In genomic region chr1:3539707-3540425, GRCh38 we compare ENCODE assay signal across 10 cellular contexts.
DNase-seq lines count a peak whose midpoint lies in the region; ATAC-seq, FAIRE-seq and TF ChIP-seq lines count a peak whose summit lies in the region.
"Had no signal": no experiment of that assay in that cellular context is flagged by ENCODE, and none has a peak within 500 bp of the region (broad histone marks: within the 10 kb centered on the region; RNA-seq: fewer than 3 reads in every experiment).

No MANE protein-coding gene starts in this region.

- TF ChIP-seq CTCF in endothelial cell of umbilical vein (IDR thresholded peaks at IDR 0.05; ENCODE audit: extremely low read depth in 1 of 2, insufficient read depth in 1 of 2, low read depth in 1 of 2, low read length in 2 of 2) (no peak), upper lobe of left lung (IDR thresholded peaks at IDR 0.05) (no peak)

- no peaks in the 10 kb centered on the region for H3K9me3 ChIP-seq in endothelial cell of umbilical vein (replicated peaks; ENCODE audit: control insufficient read depth, insufficient read depth, low read length)
- no peaks in the 10 kb centered on the region for H3K9me3 ChIP-seq in upper lobe of left lung

- no peak overlapping the region for H3K4me2 ChIP-seq in endothelial cell of umbilical vein (ENCODE audit: insufficient read depth, low read length)

- CTCF ChIA-PET in endothelial cell of umbilical vein (lab: Charles Lee) = interaction anchor here (0.7 to 1.4 kb wide), 6 partner anchors 12 to 87 kb away, joined by 3 to 6 read pairs (median 4); no protein-coding TSS in a partner anchor

- 57% methylated on average over 21 of the region's 24 CpGs; no CpG with 5 or more reads in 1 of the 2 donors for WGBS in upper lobe of left lung, 2 donors

- intact Hi-C loops in endothelial cell of umbilical vein (cut with micrococcal nuclease) = loop anchor here (1.0 to 2.0 kb wide), 3 partner anchors 36 to 71 kb away; partner anchors contain the start of gene MEGF6

- no peak overlapping the region for H3K4me3 ChIP-seq in endothelial cell of umbilical vein (replicated peaks in 1 of 3; ENCODE audit: insufficient read depth in 1 of 3, low read depth in 1 of 3, low read length in 3 of 3)
- H3K4me3 ChIP-seq in upper lobe of left lung = no peak overlapping the region

- no peaks in the 10 kb centered on the region for H4K20me1 ChIP-seq in endothelial cell of umbilical vein (replicated peaks; ENCODE audit: control insufficient read depth, extremely low read depth, insufficient read depth, low read length)

- no peak overlapping the region for H3K9ac ChIP-seq in endothelial cell of umbilical vein (replicated peaks; ENCODE audit: extremely low read depth, insufficient read depth, low read length)

- ATAC-seq in upper lobe of left lung (ENCODE audit: low FRiP score in 2 of 2) = no peak
- ATAC-seq in HG03159 (IDR thresholded peaks at IDR 0.05; ENCODE audit: unreplicated experiment) = no peak
- ATAC-seq in GM18519 (IDR thresholded peaks at IDR 0.05; ENCODE audit: low FRiP score, unreplicated experiment) = no peak
- ATAC-seq: activated T-helper 17 cell treated with anti-CD3 and anti-CD28 coated beads, Interleukin-2, amount 50 U/mL, for 72 hours had no signal

- H3K4me1 ChIP-seq in endothelial cell of umbilical vein (ENCODE audit: control insufficient read depth, extremely low read depth, insufficient read depth, low read length) (peaks cover 17% of the 10 kb centered on the region), upper lobe of left lung (peaks cover 0 to 26% (median 10%) of the 10 kb centered on the region in 4 donors)

- H3K27ac ChIP-seq in endothelial cell of umbilical vein (ENCODE audit: insufficient read depth, low read depth, low read length) (peak overlapping the region; percentile 8), upper lobe of left lung (peak overlapping the region in 3 of 4 donors; percentile 24 to 62 (median 59))

- peak; percentile 92 for DNase-seq in RPMI8226
- DNase-seq in endothelial cell of umbilical vein (ENCODE audit: low read depth, low spot score) = peak; percentile 47
- DNase-seq in myocyte (ENCODE audit: low read depth) = peak; percentile 60
- no peak for DNase-seq in upper lobe of left lung
- DNase-seq in NAMALWA (ENCODE audit: low spot score) = no peak
- DNase-seq: cortex of kidney had no signal

- POLR2A ChIA-PET in endothelial cell of umbilical vein (lab: Charles Lee) = no interaction called here

- TF ChIP-seq POLR2A in endothelial cell of umbilical vein (IDR thresholded peaks at IDR 0.05; ENCODE audit: low read depth, low read length) = no peak
- TF ChIP-seq POLR2A in upper lobe of left lung (IDR thresholded peaks at IDR 0.05) = no peak

- peak overlapping the region; percentile 24 for H2AFZ ChIP-seq in endothelial cell of umbilical vein (ENCODE audit: low read depth, low read length)

- FAIRE-seq in endothelial cell of umbilical vein (lab: Jason Lieb, UNC) = peak; percentile 72
- FAIRE-seq: GM12891 had no signal

- dilution Hi-C loops in endothelial cell of umbilical vein (cut with MboI; ENCODE audit: extremely low pct_ligation_motif_present, low sequenced_read_pairs) = no loop called here

- no peaks in the 10 kb centered on the region for H3K36me3 ChIP-seq in endothelial cell of umbilical vein (ENCODE audit: control insufficient read depth in 2 of 2, extremely low read depth in 1 of 2, insufficient read depth in 2 of 2, low read length in 2 of 2)
- H3K36me3 ChIP-seq in upper lobe of left lung = no peaks in the 10 kb centered on the region

- H3K79me2 ChIP-seq in endothelial cell of umbilical vein (ENCODE audit: control insufficient read depth, insufficient read depth, low read length) = no peaks in the 10 kb centered on the region

- TF ChIP-seq EP300 in upper lobe of left lung (IDR thresholded peaks at IDR 0.05) = no peak

- BruUV-seq in endothelial cell of umbilical vein (replicated peaks; lab: Mats Ljungman, UMichigan) = no TSS peak

- H3K27me3 ChIP-seq in endothelial cell of umbilical vein (ENCODE audit: control insufficient read depth in 2 of 2, insufficient read depth in 2 of 2, low read length in 2 of 2) (no peaks in the 10 kb centered on the region), upper lobe of left lung (no peaks in the 10 kb centered on the region)

- H3K9me1 ChIP-seq in endothelial cell of umbilical vein (replicated peaks; ENCODE audit: control insufficient read depth, extremely low read depth, insufficient read depth, low read length) = no peaks in the 10 kb centered on the region

TF ChIP-seq in endothelial cell of umbilical vein, 7 proteins besides CTCF, POLR2A, EP300 and RAD21:
- TF ChIP-seq MYC (IDR thresholded peaks at IDR 0.05; ENCODE audit: low read depth, low read length) = no peak
- no peak for TF ChIP-seq JUN (IDR thresholded peaks at IDR 0.05; ENCODE audit: borderline replicate concordance, insufficient read depth, insufficient read length, low read depth)
- no peak for TF ChIP-seq GATA2 (IDR thresholded peaks at IDR 0.05; ENCODE audit: insufficient read depth, insufficient read length, low read depth, low read length)
- no peak for TF ChIP-seq POLR2AphosphoS5 (IDR thresholded peaks at IDR 0.05; ENCODE audit: insufficient read depth, low read depth, low read length)
- no peak for TF ChIP-seq EZH2 (IDR thresholded peaks at IDR 0.05; ENCODE audit: borderline replicate concordance, low read depth, low read length, severe bottlenecking)
- TF ChIP-seq MAX (IDR thresholded peaks at IDR 0.05; ENCODE audit: insufficient read depth, insufficient read length) = no peak
- TF ChIP-seq FOS (IDR thresholded peaks at IDR 0.05; ENCODE audit: borderline replicate concordance, insufficient read depth, low read length) = no peak

Comparison
In these comparisons a context has a peak if more than half of its experiments do, and no peak if none do; other contexts are left out.
1. DNase-seq: peak in RPMI8226 (single experiment), endothelial cell of umbilical vein (single experiment) and myocyte (single experiment); none in upper lobe of left lung (0 of 2) and NAMALWA (single experiment).